ENCODE assay signal across 8 cellular contexts in the genomic region with DNA sequence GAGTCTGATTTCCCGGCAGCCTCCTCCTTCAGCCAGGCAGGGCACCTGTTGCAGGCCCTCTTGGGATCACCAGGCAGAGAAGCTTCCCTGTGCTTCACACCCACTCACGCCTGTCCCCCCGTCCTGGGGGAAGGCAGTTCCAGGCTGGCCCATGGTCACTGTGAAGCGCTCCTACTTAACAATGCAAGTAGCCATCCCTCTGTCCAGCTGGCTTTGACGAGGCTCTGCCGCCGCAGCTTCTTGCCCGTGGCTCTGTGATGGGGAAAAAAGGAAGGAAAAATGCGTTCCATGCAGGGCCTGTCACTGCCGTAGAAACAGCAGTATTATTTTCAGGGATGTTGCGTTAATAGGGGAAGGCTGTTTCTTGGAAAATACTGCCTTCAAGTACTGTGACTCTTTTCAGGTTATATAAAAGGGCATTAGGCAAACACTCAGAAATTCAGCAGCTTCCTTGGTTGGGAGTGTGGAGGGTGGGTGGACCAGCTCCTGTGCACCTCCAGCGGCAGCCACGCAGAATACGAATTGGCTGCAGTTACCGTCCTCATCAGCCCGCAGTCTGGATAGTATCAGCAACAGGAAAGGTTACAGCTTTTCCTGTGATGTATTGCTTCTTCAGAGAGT.
A peak's percentile ranks its signal among the peaks of the same experiment; 100 is the strongest.
DNase-seq lines count a peak whose midpoint lies in the region; ATAC-seq and TF ChIP-seq lines count a peak whose summit lies in the region.

No MANE protein-coding gene starts in this region.

- peak; percentile 71 for DNase-seq in NCI-H1694 (lab: John Stamatoyannopoulos, UW)
- DNase-seq in dermis blood vessel endothelial cell, result peak; percentile 72
- peak; percentile 68 for DNase-seq in lower lobe of right lung
- DNase-seq in stromal cell of bone marrow (ENCODE audit: low read depth), result peak; percentile 51
- DNase-seq in glomerular visceral epithelial cell (ENCODE audit: extremely low spot score), result no peak
- no peak for DNase-seq in activated CD4-positive, CD25-positive, alpha-beta regulatory T cell (lab: John Stamatoyannopoulos, UW)

- peaks cover 11% of the 10 kb centered on the region for H3K4me1 ChIP-seq in lower lobe of right lung

- H3K36me3 ChIP-seq in lower lobe of right lung, result no peaks in the 10 kb centered on the region

- ATAC-seq in lower lobe of right lung (peak; percentile 91 to 95), GM18858 (IDR thresholded peaks at IDR 0.05; ENCODE audit: unreplicated experiment) (no peak), HG02938 (IDR thresholded peaks at IDR 0.05; ENCODE audit: unreplicated experiment) (no peak)

- intact Hi-C loops in lower lobe of right lung (cut with DNase I), result no loop called here

- no peaks in the 10 kb centered on the region for H3K9me3 ChIP-seq in lower lobe of right lung

- peak overlapping the region; percentile 31 for H3K4me3 ChIP-seq in lower lobe of right lung

- peak; percentile 44 for TF ChIP-seq CTCF in lower lobe of right lung (IDR thresholded peaks at IDR 0.05)

- H3K27me3 ChIP-seq in lower lobe of right lung (ENCODE audit: low read depth), result no peaks in the 10 kb centered on the region

- H3K27ac ChIP-seq in lower lobe of right lung, result peak overlapping the region; percentile 74

Comparison
In these comparisons a context has a peak if more than half of its experiments do, and no peak if none do; other contexts are left out.
1. DNase-seq: peak in NCI-H1694 (single experiment), dermis blood vessel endothelial cell (single experiment), lower lobe of right lung (single experiment) and stromal cell of bone marrow (single experiment); none in glomerular visceral epithelial cell (single experiment) and activated CD4-positive, CD25-positive, alpha-beta regulatory T cell (0 of 4).
2. ATAC-seq: peak in lower lobe of right lung (2 of 2); none in GM18858 (single experiment) and HG02938 (single experiment).